Comparison of ENCODE assay signal across 22 cellular contexts in the genomic region with DNA sequence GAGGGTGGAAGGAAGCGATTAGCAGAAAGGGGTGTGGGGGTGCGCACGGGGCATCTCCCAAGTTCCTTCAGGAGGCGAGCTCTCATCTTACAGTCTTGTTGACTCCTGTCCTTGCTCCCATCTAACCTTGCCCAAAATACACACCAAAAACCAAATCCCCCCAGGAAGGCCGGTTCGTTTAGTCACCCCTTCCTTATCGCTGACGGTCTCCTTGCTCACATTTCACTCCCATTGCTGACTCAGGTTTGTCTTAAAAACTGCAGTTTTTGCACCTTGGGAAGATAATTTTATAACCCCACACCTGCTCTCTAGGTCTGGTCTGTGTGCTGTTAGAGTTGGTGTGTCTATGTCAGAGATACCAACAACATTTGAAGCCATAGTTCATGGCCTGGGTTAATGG.
"Had no signal": no experiment of that assay in that cellular context is flagged by ENCODE, and none has a peak within 500 bp of the region (broad histone marks: within the 10 kb centered on the region; RNA-seq: fewer than 3 reads in every experiment).

No MANE protein-coding gene starts in this region.

- H3K36me3 Mint-ChIP-seq: activated naive CD8-positive, alpha-beta T cell; brain; type B pancreatic cell had no signal

- H3K9me3 ChIP-seq: left lung, suprapubic skin had no signal

- H3K27ac Mint-ChIP-seq: activated naive CD8-positive, alpha-beta T cell; brain; T-helper 17 cell; type B pancreatic cell had no signal

- H3K9me3 Mint-ChIP-seq: brain; nephron progenitor cell; stimulated activated naive CD8-positive, alpha-beta T cell treated with anti-CD3 and anti-CD28 coated beads, Interleukin-15, amount 100 ng/mL, for 72 hours had no signal

- H3K27me3 ChIP-seq: left lung, suprapubic skin had no signal

- H3K4me3 Mint-ChIP-seq: activated naive CD8-positive, alpha-beta T cell; brain; nephron progenitor cell; stimulated activated naive CD8-positive, alpha-beta T cell treated with anti-CD3 and anti-CD28 coated beads, Interleukin-15, amount 100 ng/mL, for 72 hours; T-helper 17 cell; type B pancreatic cell had no signal

- H3K4me3 ChIP-seq: left lung, skin epidermis, suprapubic skin had no signal

- H3K4me1 Mint-ChIP-seq: brain had no signal

- FAIRE-seq: colon, endometrium had no signal

- H3K27me3 Mint-ChIP-seq: brain, progenitor cell of endocrine pancreas, type B pancreatic cell had no signal

- H3K4me1 ChIP-seq: suprapubic skin had no signal

- H3K36me3 ChIP-seq: left lung, suprapubic skin, WERI-Rb-1 had no signal

- DNase-seq: activated CD4-positive, alpha-beta T cell treated with anti-CD3 and anti-CD28 coated beads, Interleukin-2, amount 50 U/mL, for 4 hours; amygdala; central memory CD4-positive, alpha-beta T cell; erythroblast; foreskin melanocyte; left lung; midbrain; nephron progenitor cell; right cardiac atrium; stimulated activated CD4-positive, alpha-beta T cell treated with anti-CD3 and anti-CD28 coated beads, Interleukin-15, amount 100 ng/mL, for 24 hours; stimulated activated CD4-positive, alpha-beta T cell treated with anti-CD3 and anti-CD28 coated beads, Interleukin-2, amount 100 ng/mL, for 48 hours; stimulated activated naive CD8-positive, alpha-beta T cell treated with anti-CD3 and anti-CD28 coated beads, Interleukin-15, amount 100 ng/mL, for 72 hours; T-helper 17 cell; WERI-Rb-1 had no signal

- ATAC-seq: right cardiac atrium; stimulated activated naive CD8-positive, alpha-beta T cell treated with anti-CD3 and anti-CD28 coated beads, Interleukin-15, amount 100 ng/mL, for 72 hours; T-helper 17 cell had no signal

- H3K27ac ChIP-seq: left lung, skin epidermis, suprapubic skin, WERI-Rb-1 had no signal
